ENCODE assay signal across 1 cellular context in genomic region chr22:39504071-39504470, GRCh38.
TF ChIP-seq lines count a peak whose summit lies in the region.

No MANE protein-coding gene starts in this region.

TF ChIP-seq in HCT116, 20 proteins besides CTCF, POLR2A, EP300 and RAD21:
- TF ChIP-seq ATF3 (IDR thresholded peaks at IDR 0.05) (no peak), ELF1 (IDR thresholded peaks at IDR 0.05; ENCODE audit: borderline replicate concordance, low read depth) (no peak), SP1 (IDR thresholded peaks at IDR 0.05; ENCODE audit: low read depth) (no peak), JUND (IDR thresholded peaks at IDR 0.05) (no peak), CEBPB (IDR thresholded peaks at IDR 0.05; ENCODE audit: low read depth) (no peak)
